Comparison of ENCODE assay signal across 30 cellular contexts in the genomic region with DNA sequence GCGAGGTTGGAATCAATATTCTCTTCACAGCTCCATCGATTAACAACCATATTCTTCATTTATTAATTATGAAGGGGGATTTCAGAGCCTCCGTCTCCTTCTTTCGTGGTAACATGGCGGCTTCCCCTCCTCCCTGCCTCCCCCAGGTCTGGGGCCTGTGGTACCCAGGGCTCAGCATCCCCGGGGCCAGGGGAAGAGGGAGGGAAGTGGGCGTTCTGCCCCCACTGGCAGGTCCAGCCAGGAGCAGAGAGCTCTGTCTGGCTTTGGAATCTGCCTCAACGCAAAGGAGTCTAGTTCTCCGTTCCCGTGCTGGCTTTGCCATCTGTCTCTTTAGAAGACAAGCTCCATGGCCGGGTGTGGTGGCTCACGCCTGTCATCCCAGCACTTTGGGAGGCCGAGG. TPM values are rescaled to one million over a fixed set of nuclear protein-coding genes. Genes with fewer than 3 reads are reported as not detected.
"Had no signal": no experiment of that assay in that cellular context is flagged by ENCODE, and none has a peak within 500 bp of the region (broad histone marks: within the 10 kb centered on the region; RNA-seq: fewer than 3 reads in every experiment).

No MANE protein-coding gene starts in this region.

- H3K4me1 Mint-ChIP-seq: activated naive CD4-positive, alpha-beta T cell treated with anti-CD3 and anti-CD28 coated beads, Interleukin-2, amount 50 U/mL, for 24 hours had no signal

- H3K4me3 Mint-ChIP-seq: activated CD8-positive, alpha-beta T cell treated with anti-CD3 and anti-CD28 coated beads, Interleukin-2, amount 10 ng/mL, durations not matched to agents 7 days and 5 days; activated naive CD4-positive, alpha-beta T cell treated with anti-CD3 and anti-CD28 coated beads, Interleukin-2, amount 50 U/mL, for 24 hours; activated naive CD8-positive, alpha-beta T cell treated with anti-CD3 and anti-CD28 coated beads, Interleukin-2, amount 50 U/mL, for 24 hours; activated T-cell treated with anti-CD3 and anti-CD28 coated beads, Interleukin-2, amount 50 U/mL, for 24 hours; activated T-helper 1 cell treated with anti-CD3 and anti-CD28 coated beads, Interleukin-12 subunit alpha, Interleukin-12 subunit beta, Interleukin-2, Interleukin-4 antibody, amounts not matched to agents 30 ng/mL and 10 ng/mL and 1 ng/mL, durations not matched to agents 14 hours and 24 hours and 36 hours; T-helper 1 cell treated with Interleukin-12 subunit alpha and Interleukin-12 subunit beta and Interleukin-4 antibody, amounts not matched to agents 30 μg/mL and 1 μg/mL, for 36 hours; WTC11 had no signal

- H3K36me3 Mint-ChIP-seq: WTC11 had no signal

- H3K9me3 ChIP-seq: ascending aorta, body of pancreas, SJCRH30 had no signal

- H3K9me3 Mint-ChIP-seq: activated naive CD4-positive, alpha-beta T cell treated with anti-CD3 and anti-CD28 coated beads, Interleukin-2, amount 50 U/mL, for 24 hours; activated T-cell treated with anti-CD3 and anti-CD28 coated beads, Interleukin-2, amount 50 U/mL, for 24 hours; T-helper 1 cell treated with Interleukin-12 subunit alpha and Interleukin-12 subunit beta and Interleukin-4 antibody, amounts not matched to agents 30 μg/mL and 1 μg/mL, for 36 hours had no signal

- H3K27ac ChIP-seq: ascending aorta, body of pancreas, SJCRH30 had no signal

- H3K4me1 ChIP-seq: ascending aorta, body of pancreas, SJCRH30 had no signal

- H3K27ac Mint-ChIP-seq: activated CD8-positive, alpha-beta T cell treated with anti-CD3 and anti-CD28 coated beads, Interleukin-2, amount 10 ng/mL, durations not matched to agents 7 days and 5 days; activated naive CD4-positive, alpha-beta T cell treated with anti-CD3 and anti-CD28 coated beads, Interleukin-2, amount 50 U/mL, for 24 hours; activated naive CD8-positive, alpha-beta T cell treated with anti-CD3 and anti-CD28 coated beads, Interleukin-2, amount 50 U/mL, for 24 hours; activated T-cell treated with anti-CD3 and anti-CD28 coated beads, Interleukin-2, amount 50 U/mL, for 24 hours; activated T-helper 1 cell treated with anti-CD3 and anti-CD28 coated beads, Interleukin-12 subunit alpha, Interleukin-12 subunit beta, Interleukin-2, Interleukin-4 antibody, amounts not matched to agents 30 ng/mL and 10 ng/mL and 1 ng/mL, durations not matched to agents 14 hours and 24 hours and 36 hours; T-helper 1 cell treated with Interleukin-12 subunit alpha and Interleukin-12 subunit beta and Interleukin-4 antibody, amounts not matched to agents 30 μg/mL and 1 μg/mL, for 36 hours; WTC11 had no signal

- H3K36me3 ChIP-seq: ascending aorta, SJCRH30 had no signal

- H3K4me3 ChIP-seq: ascending aorta, body of pancreas, SJCRH30 had no signal

- H3K27me3 ChIP-seq: ascending aorta had no signal

- DNase-seq: activated CD4-positive, alpha-beta T cell treated with anti-CD3 and anti-CD28 coated beads for 48 hours; activated CD4-positive, alpha-beta T cell treated with anti-CD3 and anti-CD28 coated beads, Interleukin-2, amount 50 U/mL, for 4 hours; activated CD4-positive, CD25-positive, alpha-beta regulatory T cell treated with anti-CD3 and anti-CD28 coated beads, Interleukin-2, amount 50 U/mL, for 72 hours; activated CD8-positive, alpha-beta T cell treated with anti-CD3 and anti-CD28 coated beads, Interleukin-2, amount 10 ng/mL, durations not matched to agents 7 days and 5 days; activated effector memory CD4-positive, alpha-beta T cell treated with Interleukin-2 at 50 U/mL for 16 hours; activated naive CD4-positive, alpha-beta T cell; activated naive CD8-positive, alpha-beta T cell treated with anti-CD3 and anti-CD28 coated beads, Interleukin-2, amount 50 U/mL, for 24 hours; activated T-cell treated with anti-CD3 and anti-CD28 coated beads, Interleukin-2, amount 50 U/mL, for 24 hours; amniotic stem cell; body of pancreas; central memory CD4-positive, alpha-beta T cell; KG1; NCI-H1048; NCI-H146; NCI-H187 treated with DMSO at 0.1 percent for 48 hours; NCI-H2081 treated with DMSO at 0.1 percent for 48 hours; NCI-H446 treated with DMSO at 0.1 percent for 48 hours; NCI-H524 treated with DMSO at 0.1 percent for 48 hours; NCI-H748 treated with DMSO at 0.1 percent for 48 hours; Right ventricle myocardium superior; RPMI8226; SJCRH30 had no signal

- ATAC-seq: activated CD8-positive, alpha-beta T cell treated with anti-CD3 and anti-CD28 coated beads, Interleukin-2, amount 10 ng/mL, durations not matched to agents 7 days and 5 days; activated naive CD8-positive, alpha-beta T cell treated with anti-CD3 and anti-CD28 coated beads, Interleukin-2, amount 50 U/mL, for 24 hours; body of pancreas; WTC11 had no signal

RNA-seq across cellular contexts. Expression of a gene that starts 37.8 kb away (rescaled TPM):
- total RNA-seq: activated CD8-positive, alpha-beta T cell treated with anti-CD3 and anti-CD28 coated beads, Interleukin-2, amount 10 ng/mL, durations not matched to agents 7 days and 5 days; activated T-helper 1 cell treated with anti-CD3 and anti-CD28 coated beads, Interleukin-12 subunit alpha, Interleukin-12 subunit beta, Interleukin-2, Interleukin-4 antibody, amounts not matched to agents 30 ng/mL and 10 ng/mL and 1 ng/mL, durations not matched to agents 14 hours and 24 hours and 36 hours; ascending aorta; chondrocyte; M059J; OCI-LY7; Right ventricle myocardium superior; SJCRH30 had no signal
